18 cellular contexts compared by ENCODE assay signal in genomic region chr2:11159574-11160170, GRCh38. TPM values are rescaled to one million over a fixed set of nuclear protein-coding genes. Genes with fewer than 3 reads are reported as not detected.
DNase-seq lines count a peak whose midpoint lies in the region; ATAC-seq and TF ChIP-seq lines count a peak whose summit lies in the region.
"Had no signal": no experiment of that assay in that cellular context is flagged by ENCODE, and none has a peak within 500 bp of the region (broad histone marks: within the 10 kb centered on the region; RNA-seq: fewer than 3 reads in every experiment).

No MANE protein-coding gene starts in this region.

- H4K20me1 ChIP-seq in BLaER1 treated with 17β-estradiol and CSF1 and Interleukin-3, amounts not matched to agents 10 nM and 100 nM = 0 out of 22 replicates have a peak, but pooled peaks cover 0 to 10% (median 0%) of the 10 kb centered on the region in 11 experiments

- no peak overlapping the region for H3K4me3 Mint-ChIP-seq in endodermal cell
- no peak overlapping the region for H3K4me3 Mint-ChIP-seq in osteocyte (ENCODE audit: unreplicated experiment)
- H3K4me3 Mint-ChIP-seq in CD8-positive, alpha-beta memory T cell = peak overlapping the region in 1 of 7 donors; percentile 52

- H3K4me1 ChIP-seq in BLaER1 treated with 17β-estradiol and CSF1 and Interleukin-3, amounts not matched to agents 10 nM and 100 nM = peaks cover 32 to 46% (median 43%) of the 10 kb centered on the region in 10 experiments
- H3K4me1 ChIP-seq in endodermal cell (ENCODE audit: control insufficient read depth, insufficient read depth, low read length) = peaks cover 1% of the 10 kb centered on the region
- H3K4me1 ChIP-seq in CD8-positive, alpha-beta memory T cell (ENCODE audit: insufficient read depth, low read length) = peaks cover 25% of the 10 kb centered on the region

- no peak overlapping the region for H3K4me3 ChIP-seq in BLaER1 treated with 17β-estradiol and CSF1 and Interleukin-3, amounts not matched to agents 10 nM and 100 nM
- H3K4me3 ChIP-seq in H7 (ENCODE audit: insufficient read depth, low read depth, low read length) (no peak overlapping the region), endodermal cell (ENCODE audit: low read length) (no peak overlapping the region)
- H3K4me3 ChIP-seq in CD8-positive, alpha-beta memory T cell (ENCODE audit: low read length) = no peak overlapping the region
- H3K4me3 ChIP-seq: Peyer's patch had no signal

- peaks cover 6% of the 10 kb centered on the region for H3K27me3 Mint-ChIP-seq in endodermal cell (ENCODE audit: insufficient read depth)
- H3K27me3 Mint-ChIP-seq in osteocyte (ENCODE audit: unreplicated experiment) = no peaks in the 10 kb centered on the region
- no peaks in the 10 kb centered on the region for H3K27me3 Mint-ChIP-seq in CD8-positive, alpha-beta memory T cell
- H3K27me3 Mint-ChIP-seq: IgD-negative memory B cell had no signal

- peak overlapping the region in 2 of 11 experiments; percentile 17 to 73; a peak in 2 of 22 replicates for H3K27ac ChIP-seq in BLaER1 treated with 17β-estradiol and CSF1 and Interleukin-3, amounts not matched to agents 10 nM and 100 nM
- no peak overlapping the region for H3K27ac ChIP-seq in endodermal cell (ENCODE audit: low read depth, low read length)
- no peak overlapping the region for H3K27ac ChIP-seq in CD8-positive, alpha-beta memory T cell (ENCODE audit: low read depth, low read length)
- H3K27ac ChIP-seq: Peyer's patch had no signal

- TF ChIP-seq CTCF in endodermal cell (conservative IDR thresholded peaks at IDR 0.05) (no peak), osteocyte (IDR thresholded peaks at IDR 0.05) (no peak), omental fat pad (IDR thresholded peaks at IDR 0.05) (no peak)

- peak overlapping the region in 8 of 11 experiments; percentile 23 to 47 (median 34); a peak in 11 of 22 replicates for H3K4me2 ChIP-seq in BLaER1 treated with 17β-estradiol and CSF1 and Interleukin-3, amounts not matched to agents 10 nM and 100 nM

- peak overlapping the region in 4 of 11 experiments; percentile 3 to 38 (median 22); a peak in 4 of 22 replicates for H3K9ac ChIP-seq in BLaER1 treated with 17β-estradiol and CSF1 and Interleukin-3, amounts not matched to agents 10 nM and 100 nM
- H3K9ac ChIP-seq in endodermal cell (ENCODE audit: extremely low read depth, low read length, poor library complexity, severe bottlenecking) = no peak overlapping the region

- CTCF ChIA-PET in CD8-positive, alpha-beta memory T cell (lab: Charles Lee) = no interaction called here

- H3K4me1 Mint-ChIP-seq in endodermal cell (peaks cover 8% of the 10 kb centered on the region), osteocyte (ENCODE audit: unreplicated experiment) (peaks cover 13% of the 10 kb centered on the region)
- H3K4me1 Mint-ChIP-seq in CD8-positive, alpha-beta memory T cell = peaks cover 24 to 38% (median 29%) of the 10 kb centered on the region in 3 donors

- no peak for ATAC-seq in omental fat pad (ENCODE audit: low FRiP score)

- H3K27ac Mint-ChIP-seq in endodermal cell = no peak overlapping the region
- no peak overlapping the region for H3K27ac Mint-ChIP-seq in osteocyte (ENCODE audit: unreplicated experiment)
- peak overlapping the region in 2 of 8 donors; percentile 33 to 66 for H3K27ac Mint-ChIP-seq in CD8-positive, alpha-beta memory T cell

- POLR2A ChIA-PET in CD8-positive, alpha-beta memory T cell (lab: Charles Lee) = interaction anchor here (0.9 kb wide), 1 partner anchor 184 kb away, joined by 3 read pairs; no protein-coding TSS in a partner anchor

- H3K27me3 ChIP-seq in BLaER1 treated with 17β-estradiol and CSF1 and Interleukin-3, amounts not matched to agents 10 nM and 100 nM = no peaks in the 10 kb centered on the region
- H3K27me3 ChIP-seq in H7 (ENCODE audit: control insufficient read depth, insufficient read depth, low read length) (peaks cover 7% of the 10 kb centered on the region), endodermal cell (ENCODE audit: control insufficient read depth, insufficient read depth, low read length, poor library complexity, severe bottlenecking) (no peaks in the 10 kb centered on the region)
- H3K27me3 ChIP-seq in CD8-positive, alpha-beta memory T cell (ENCODE audit: insufficient read depth, low read length, poor library complexity, severe bottlenecking) = no peaks in the 10 kb centered on the region
- H3K27me3 ChIP-seq: Peyer's patch had no signal

- H3K9me3 ChIP-seq in BLaER1 treated with 17β-estradiol and CSF1 and Interleukin-3, amounts not matched to agents 10 nM and 100 nM (replicated peaks in 1 of 11) = no peaks in the 10 kb centered on the region
- no peaks in the 10 kb centered on the region for H3K9me3 ChIP-seq in endodermal cell (ENCODE audit: control insufficient read depth, low read length)
- H3K9me3 ChIP-seq in CD8-positive, alpha-beta memory T cell (ENCODE audit: low read length) = no peaks in the 10 kb centered on the region
- H3K9me3 ChIP-seq: Caco-2, Peyer's patch had no signal

- H3K9me3 Mint-ChIP-seq in endodermal cell = no peaks in the 10 kb centered on the region
- H3K9me3 Mint-ChIP-seq in osteocyte (ENCODE audit: unreplicated experiment) = no peaks in the 10 kb centered on the region
- no peaks in the 10 kb centered on the region for H3K9me3 Mint-ChIP-seq in CD8-positive, alpha-beta memory T cell
- H3K9me3 Mint-ChIP-seq: IgD-negative memory B cell had no signal

- peaks cover 0 to 3% (median 0%) of the 10 kb centered on the region in 11 experiments; a peak in 1 of 22 replicates for H3K36me3 ChIP-seq in BLaER1 treated with 17β-estradiol and CSF1 and Interleukin-3, amounts not matched to agents 10 nM and 100 nM
- no peaks in the 10 kb centered on the region for H3K36me3 ChIP-seq in H7 (replicated peaks; ENCODE audit: control insufficient read depth, insufficient read depth, low read length)
- H3K36me3 ChIP-seq in endodermal cell (ENCODE audit: control insufficient read depth, insufficient read depth, low read length) = no peaks in the 10 kb centered on the region
- no peaks in the 10 kb centered on the region for H3K36me3 ChIP-seq in CD8-positive, alpha-beta memory T cell (ENCODE audit: insufficient read depth, low read length)

- 95 to 96% methylated on average over 13 to 14 of the region's 14 CpGs for WGBS in endodermal cell (ENCODE audit: insufficient coverage in 1 of 2, insufficient read length in 1 of 2), 2 experiments

- peaks cover 1% of the 10 kb centered on the region for H3K36me3 Mint-ChIP-seq in endodermal cell (ENCODE audit: low read depth)
- H3K36me3 Mint-ChIP-seq in osteocyte (ENCODE audit: unreplicated experiment) = peaks cover 4% of the 10 kb centered on the region
- peaks cover 0 to 33% (median 6%) of the 10 kb centered on the region in 3 donors for H3K36me3 Mint-ChIP-seq in CD8-positive, alpha-beta memory T cell
- H3K36me3 Mint-ChIP-seq: IgD-negative memory B cell had no signal

- DNase-seq in H7 = peak; percentile 44
- peak; percentile 35 for DNase-seq in endodermal cell
- DNase-seq in osteocyte (ENCODE audit: extremely low spot score, unreplicated experiment) = peak; percentile 83
- DNase-seq in RPMI8226 = no peak
- DNase-seq in CD8-positive, alpha-beta memory T cell = no peak
- DNase-seq in omental fat pad (ENCODE audit: low spot score) = no peak
- DNase-seq: C1 segment of cervical spinal cord, Caco-2, HCEC 1CT, NCI-H1417, NCI-H1930, NCI-H2171, NCI-H446 treated with DMSO at 0.1 percent for 48 hours, NCI-H774, Peyer's patch, SHP77 treated with DMSO at 0.1 percent for 48 hours had no signal

RNA-seq across cellular contexts. Expression of gene SLC66A3, which starts 4.4 kb away (rescaled TPM):
- 16.1 and 21.1 TPM in 2 replicates for total RNA-seq in H7 (2014; rRNA removed; shearing (Covaris generic))
- total RNA-seq in endodermal cell (10 to 100 TPM; 14.4 to 17.5 TPM), osteocyte (23.3 and 29.9 TPM in 2 replicates), omental fat pad (10 to 100 TPM; 32.5 to 68.7 (median 59.0) TPM)
- 13.4 TPM for polyA plus RNA-seq in endodermal cell (2013, experiment 1 of 2)
- polyA plus RNA-seq in endodermal cell (2013, experiment 2 of 2) = 12.5 TPM
- 10 to 100 TPM; 10.3 to 11.0 TPM for total RNA-seq in CD8-positive, alpha-beta memory T cell
- 70.5 TPM for polyA plus RNA-seq in CD8-positive, alpha-beta memory T cell

Comparison
In these comparisons a context has a peak if more than half of its experiments do, and no peak if none do; other contexts are left out.
1. DNase-seq: peak in H7 (single experiment), endodermal cell (single experiment) and osteocyte (single experiment); none in RPMI8226 (single experiment), CD8-positive, alpha-beta memory T cell (0 of 5) and omental fat pad (single experiment).